In genomic region chr17:45201457-45201856, GRCh38 we compare ENCODE assay signal across 15 cellular contexts. TPM values are rescaled to one million over a fixed set of nuclear protein-coding genes. Genes with fewer than 3 reads are reported as not detected.
DNase-seq lines count a peak whose midpoint lies in the region; TF ChIP-seq lines count a peak whose summit lies in the region.
"Had no signal": no experiment of that assay in that cellular context is flagged by ENCODE, and none has a peak within 500 bp of the region (broad histone marks: within the 10 kb centered on the region; RNA-seq: fewer than 3 reads in every experiment).

No MANE protein-coding gene starts in this region.

- WGBS in esophagus muscularis mucosa, result 100% methylated on average over 4 of the region's 4 CpGs

- H3K4me2 ChIP-seq in BLaER1 treated with 17β-estradiol and CSF1 and Interleukin-3, amounts not matched to agents 10 nM and 100 nM, result peak overlapping the region; percentile 68 to 82 (median 75)

- no peak for TF ChIP-seq CTCF in esophagus muscularis mucosa (IDR thresholded peaks at IDR 0.05)

- H4K20me1 ChIP-seq in BLaER1 treated with 17β-estradiol and CSF1 and Interleukin-3, amounts not matched to agents 10 nM and 100 nM, result no peaks in the 10 kb centered on the region

- intact Hi-C loops in esophagus muscularis mucosa (cut with DNase I), result no loop called here

- peak overlapping the region in 9 of 11 experiments; percentile 75 to 95 (median 89); a peak in 18 of 22 replicates for H3K27ac ChIP-seq in BLaER1 treated with 17β-estradiol and CSF1 and Interleukin-3, amounts not matched to agents 10 nM and 100 nM
- H3K27ac ChIP-seq in esophagus muscularis mucosa (replicated peaks in 1 of 4) (peak overlapping the region; percentile 22 to 72 (median 31)), subcutaneous abdominal adipose tissue (ENCODE audit: low read depth, low read length) (peak overlapping the region; percentile 91)

- peaks cover 0 to 16% (median 0%) of the 10 kb centered on the region in 11 experiments; a peak in 9 of 22 replicates for H3K36me3 ChIP-seq in BLaER1 treated with 17β-estradiol and CSF1 and Interleukin-3, amounts not matched to agents 10 nM and 100 nM
- no peaks in the 10 kb centered on the region for H3K36me3 ChIP-seq in NT2/D1 (ENCODE audit: insufficient read depth, insufficient read length, low read length)
- no peaks in the 10 kb centered on the region for H3K36me3 ChIP-seq in esophagus muscularis mucosa
- no peaks in the 10 kb centered on the region for H3K36me3 ChIP-seq in subcutaneous abdominal adipose tissue (ENCODE audit: control insufficient read depth in 5 of 5, insufficient read depth in 5 of 5, low read length in 5 of 5)
- H3K36me3 ChIP-seq: BE2C had no signal

- H3K9ac ChIP-seq in BLaER1 treated with 17β-estradiol and CSF1 and Interleukin-3, amounts not matched to agents 10 nM and 100 nM, result peak overlapping the region in 10 of 11 experiments; percentile 26 to 83 (median 78); a peak in 18 of 22 replicates
- H3K9ac ChIP-seq in NT2/D1 (ENCODE audit: insufficient read length, low read depth) (peak overlapping the region; percentile 21), subcutaneous abdominal adipose tissue (ENCODE audit: low read length in 5 of 5) (peak overlapping the region in 1 of 5 donors; percentile 21)

- H3K4me1 ChIP-seq in BLaER1 treated with 17β-estradiol and CSF1 and Interleukin-3, amounts not matched to agents 10 nM and 100 nM, result peaks cover 51 to 79% (median 69%) of the 10 kb centered on the region in 10 experiments
- H3K4me1 ChIP-seq in NT2/D1 (ENCODE audit: insufficient read depth, insufficient read length) (peaks cover 8% of the 10 kb centered on the region), esophagus muscularis mucosa (peaks cover 8 to 20% (median 16%) of the 10 kb centered on the region in 4 donors), subcutaneous abdominal adipose tissue (ENCODE audit: control insufficient read depth in 5 of 5, insufficient read depth in 5 of 5, low read length in 5 of 5) (peaks cover 3 to 40% (median 30%) of the 10 kb centered on the region in 5 donors)

- DNase-seq in NT2/D1 (ENCODE audit: low read depth, low spot score), result no peak
- no peak for DNase-seq in esophagus muscularis mucosa (ENCODE audit: extremely low spot score)
- DNase-seq in retina, result no peak
- no peak for DNase-seq in cerebellar cortex (ENCODE audit: low spot score)
- no peak for DNase-seq in SIG-M5 treated with dmso at 0.1 percent for 504 hours (lab: John Stamatoyannopoulos, UW; ENCODE audit: unreplicated experiment)
- DNase-seq: BE2C; CD8-positive, alpha-beta memory T cell; DMS79 treated with DMSO at 0.1 percent for 48 hours; GOT3; NCI-H2081; NCI-H774; PC-3 had no signal

- H3K27me3 ChIP-seq in BLaER1 treated with 17β-estradiol and CSF1 and Interleukin-3, amounts not matched to agents 10 nM and 100 nM, result no peaks in the 10 kb centered on the region
- H3K27me3 ChIP-seq in NT2/D1 (ENCODE audit: insufficient read depth, insufficient read length) (no peaks in the 10 kb centered on the region), esophagus muscularis mucosa (no peaks in the 10 kb centered on the region), subcutaneous abdominal adipose tissue (ENCODE audit: control insufficient read depth in 5 of 5, insufficient read depth in 4 of 5, low read length in 5 of 5) (no peaks in the 10 kb centered on the region)
- H3K27me3 ChIP-seq: BE2C had no signal

- peaks cover 0 to 8% (median 0%) of the 10 kb centered on the region in 11 experiments; a peak in 3 of 22 replicates for H3K9me3 ChIP-seq in BLaER1 treated with 17β-estradiol and CSF1 and Interleukin-3, amounts not matched to agents 10 nM and 100 nM (replicated peaks in 1 of 11)
- H3K9me3 ChIP-seq in NT2/D1 (ENCODE audit: insufficient read depth, low read length) (no peaks in the 10 kb centered on the region), esophagus muscularis mucosa (no peaks in the 10 kb centered on the region), subcutaneous abdominal adipose tissue (ENCODE audit: control insufficient read depth in 5 of 5, low read length in 5 of 5) (no peaks in the 10 kb centered on the region)
- H3K9me3 ChIP-seq: BE2C had no signal

- no peak for TF ChIP-seq POLR2A in esophagus muscularis mucosa (IDR thresholded peaks at IDR 0.05; ENCODE audit: low read depth)

- H3K4me3 ChIP-seq in BLaER1 treated with 17β-estradiol and CSF1 and Interleukin-3, amounts not matched to agents 10 nM and 100 nM, result no peak overlapping the region
- H3K4me3 ChIP-seq in NT2/D1 (ENCODE audit: insufficient read length, low read depth) (no peak overlapping the region), esophagus muscularis mucosa (no peak overlapping the region), subcutaneous abdominal adipose tissue (ENCODE audit: low read depth in 1 of 5, low read length in 5 of 5) (no peak overlapping the region)
- H3K4me3 ChIP-seq: K562 had no signal

- no peak for TF ChIP-seq EP300 in esophagus muscularis mucosa (IDR thresholded peaks at IDR 0.05)

RNA-seq across cellular contexts. Expression of gene FMNL1, which starts 20.2 kb away (rescaled TPM):
- total RNA-seq in esophagus muscularis mucosa, result 10 to 100 TPM; 11.0 to 26.7 (median 19.6) TPM

RNA-seq across cellular contexts. Expression of gene HEXIM2, which starts 39.8 kb away (rescaled TPM):
- total RNA-seq in esophagus muscularis mucosa, result 1 to 10 TPM; 4.0 to 8.4 (median 7.0) TPM

RNA-seq across cellular contexts. Expression of gene HEXIM1, which starts 53.2 kb away (rescaled TPM):
- 10 to 100 TPM; 32.1 to 58.2 (median 45.3) TPM for total RNA-seq in esophagus muscularis mucosa

Comparison
In these comparisons a context has a peak if more than half of its experiments do, and no peak if none do; other contexts are left out.
1. H3K27ac ChIP-seq: peak in every context shown above with its lines; median percentile 91 in subcutaneous abdominal adipose tissue; 89 in BLaER1 treated with 17β-estradiol and CSF1 and Interleukin-3, amounts not matched to agents 10 nM and 100 nM; 31 in esophagus muscularis mucosa.